Comparison of ENCODE assay signal across 1 cellular context in the genomic region with DNA sequence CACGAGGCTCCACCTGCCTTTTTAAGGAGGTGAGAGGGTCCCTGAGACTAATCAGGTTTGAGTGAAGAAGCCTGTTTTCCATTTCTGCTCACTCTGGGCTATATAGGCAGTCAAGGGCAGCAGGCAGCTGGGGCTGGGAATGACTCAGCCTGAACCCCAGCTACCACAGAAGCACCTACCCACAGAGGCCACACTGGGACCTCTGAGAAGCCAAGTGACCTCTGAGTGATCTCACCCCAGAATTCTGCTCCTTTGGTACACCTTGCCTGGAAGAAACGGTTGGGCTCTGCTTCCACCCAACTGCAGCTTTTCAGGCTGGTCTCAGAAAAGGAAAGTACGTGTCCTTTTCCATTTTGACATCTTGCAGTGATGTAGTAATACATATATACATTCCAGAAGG.
TF ChIP-seq lines count a peak whose summit lies in the region.

No MANE protein-coding gene starts in this region.

TF ChIP-seq in GM12878, 131 proteins besides CTCF, POLR2A, EP300 and RAD21 (continued from another document):
- TF ChIP-seq JUNB (IDR thresholded peaks at IDR 0.05) (peak; percentile 26; the same call in 1 of the 2 replicates), ZNF24 (IDR thresholded peaks at IDR 0.05) (no peak), KAT2A (conservative IDR thresholded peaks at IDR 0.05; ENCODE audit: control insufficient read depth, low read depth, low read length) (no peak), RELA (IDR thresholded peaks at IDR 0.05; ENCODE audit: borderline replicate concordance, partially characterized antibody) (no peak), CHD1 (IDR thresholded peaks at IDR 0.05; ENCODE audit: low read depth, low read length) (no peak), RUNX3 (IDR thresholded peaks at IDR 0.05; ENCODE audit: low read length) (peak; percentile 79), IKZF1 (conservative IDR thresholded peaks at IDR 0.05) (no peak), PAX5 (IDR thresholded peaks at IDR 0.05; ENCODE audit: borderline replicate concordance, low read depth, low read length) (0 out of 2 replicates have a peak, but pooled peaks have one; percentile 26), MTA3 (IDR thresholded peaks at IDR 0.05; ENCODE audit: borderline replicate concordance, low read length) (no peak), SIX5 (IDR thresholded peaks at IDR 0.05; ENCODE audit: low read depth, low read length, severe bottlenecking) (no peak), TCF12 (IDR thresholded peaks at IDR 0.05; ENCODE audit: low read depth, low read length) (0 out of 2 replicates have a peak, but pooled peaks have one; percentile 75)
- TF ChIP-seq, protein P1, sequence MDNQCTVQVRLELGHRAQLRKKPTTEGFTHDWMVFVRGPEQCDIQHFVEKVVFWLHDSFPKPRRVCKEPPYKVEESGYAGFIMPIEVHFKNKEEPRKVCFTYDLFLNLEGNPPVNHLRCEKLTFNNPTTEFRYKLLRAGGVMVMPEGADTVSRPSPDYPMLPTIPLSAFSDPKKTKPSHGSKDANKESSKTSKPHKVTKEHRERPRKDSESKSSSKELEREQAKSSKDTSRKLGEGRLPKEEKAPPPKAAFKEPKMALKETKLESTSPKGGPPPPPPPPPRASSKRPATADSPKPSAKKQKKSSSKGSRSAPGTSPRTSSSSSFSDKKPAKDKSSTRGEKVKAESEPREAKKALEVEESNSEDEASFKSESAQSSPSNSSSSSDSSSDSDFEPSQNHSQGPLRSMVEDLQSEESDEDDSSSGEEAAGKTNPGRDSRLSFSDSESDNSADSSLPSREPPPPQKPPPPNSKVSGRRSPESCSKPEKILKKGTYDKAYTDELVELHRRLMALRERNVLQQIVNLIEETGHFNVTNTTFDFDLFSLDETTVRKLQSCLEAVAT (IDR thresholded peaks at IDR 0.05): no peak
- TF ChIP-seq, protein P2, sequence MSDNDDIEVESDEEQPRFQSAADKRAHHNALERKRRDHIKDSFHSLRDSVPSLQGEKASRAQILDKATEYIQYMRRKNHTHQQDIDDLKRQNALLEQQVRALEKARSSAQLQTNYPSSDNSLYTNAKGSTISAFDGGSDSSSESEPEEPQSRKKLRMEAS (IDR thresholded peaks at IDR 0.05; ENCODE audit: low read depth, low read length): no peak
- TF ChIP-seq, protein P3, sequence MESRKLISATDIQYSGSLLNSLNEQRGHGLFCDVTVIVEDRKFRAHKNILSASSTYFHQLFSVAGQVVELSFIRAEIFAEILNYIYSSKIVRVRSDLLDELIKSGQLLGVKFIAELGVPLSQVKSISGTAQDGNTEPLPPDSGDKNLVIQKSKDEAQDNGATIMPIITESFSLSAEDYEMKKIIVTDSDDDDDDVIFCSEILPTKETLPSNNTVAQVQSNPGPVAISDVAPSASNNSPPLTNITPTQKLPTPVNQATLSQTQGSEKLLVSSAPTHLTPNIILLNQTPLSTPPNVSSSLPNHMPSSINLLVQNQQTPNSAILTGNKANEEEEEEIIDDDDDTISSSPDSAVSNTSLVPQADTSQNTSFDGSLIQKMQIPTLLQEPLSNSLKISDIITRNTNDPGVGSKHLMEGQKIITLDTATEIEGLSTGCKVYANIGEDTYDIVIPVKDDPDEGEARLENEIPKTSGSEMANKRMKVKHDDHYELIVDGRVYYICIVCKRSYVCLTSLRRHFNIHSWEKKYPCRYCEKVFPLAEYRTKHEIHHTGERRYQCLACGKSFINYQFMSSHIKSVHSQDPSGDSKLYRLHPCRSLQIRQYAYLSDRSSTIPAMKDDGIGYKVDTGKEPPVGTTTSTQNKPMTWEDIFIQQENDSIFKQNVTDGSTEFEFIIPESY (IDR thresholded peaks at IDR 0.05): no peak
